ENCODE assay signal across 8 cellular contexts in genomic region chr18:13800505-13801259, GRCh38. TPM values are rescaled to one million over a fixed set of nuclear protein-coding genes. Genes with fewer than 3 reads are reported as not detected.
DNase-seq lines count a peak whose midpoint lies in the region; ATAC-seq and TF ChIP-seq lines count a peak whose summit lies in the region.

No MANE protein-coding gene starts in this region.

- H3K27ac ChIP-seq in fibroblast of lung (ENCODE audit: insufficient read depth, low read length) (no peak overlapping the region), neural cell (ENCODE audit: low read length) (no peak overlapping the region), thyroid gland (no peak overlapping the region)

- peak overlapping the region in 2 of 4 experiments; percentile 5 to 29 for H3K4me3 ChIP-seq in fibroblast of lung (replicated peaks in 1 of 4; ENCODE audit: control extremely low read depth in 1 of 4, insufficient read depth in 1 of 4, low read depth in 3 of 4, low read length in 4 of 4)
- peak overlapping the region; percentile 57 for H3K4me3 ChIP-seq in neural cell (ENCODE audit: low read length)
- H3K4me3 ChIP-seq in thyroid gland (replicated peaks in 1 of 3), result peak overlapping the region in 2 of 3 donors; percentile 4 to 9

- no peak overlapping the region for H3K9ac ChIP-seq in fibroblast of lung (ENCODE audit: insufficient read depth, low read length)
- H3K9ac ChIP-seq in neural cell (ENCODE audit: low read length), result no peak overlapping the region

- TF ChIP-seq EP300 in neural cell (conservative IDR thresholded peaks at IDR 0.05; ENCODE audit: poor library complexity, severe bottlenecking), result no peak

- no peak for TF ChIP-seq POLR2A in thyroid gland (IDR thresholded peaks at IDR 0.05)

- intact Hi-C loops in thyroid gland (cut with DNase I), result loop anchor here (10.0 kb wide), 1 partner anchor 236 kb away; no protein-coding TSS in a partner anchor

- H3K79me2 ChIP-seq in fibroblast of lung (ENCODE audit: control insufficient read depth, insufficient read depth, low read length), result no peaks in the 10 kb centered on the region
- H3K79me2 ChIP-seq in neural cell (replicated peaks; ENCODE audit: insufficient read depth, low read length), result no peaks in the 10 kb centered on the region

- H3K27me3 ChIP-seq in fibroblast of lung (ENCODE audit: control insufficient read depth, insufficient read depth, low read length) (no peaks in the 10 kb centered on the region), neural cell (ENCODE audit: insufficient read depth, low read depth, low read length) (peaks cover 14% of the 10 kb centered on the region), thyroid gland (no peaks in the 10 kb centered on the region)

- TF ChIP-seq CTCF in GM13977 (IDR thresholded peaks at IDR 0.05; ENCODE audit: extremely low read depth, insufficient read depth, missing control alignments) (peak; percentile 60), fibroblast of lung (conservative IDR thresholded peaks at IDR 0.05 in 1 of 2, IDR thresholded peaks at IDR 0.05 in 1 of 2; ENCODE audit: low read depth in 1 of 2, low read length in 2 of 2) (peak; percentile 10 to 33), neural cell (IDR thresholded peaks at IDR 0.05; ENCODE audit: poor library complexity, severe bottlenecking) (no peak), thyroid gland (IDR thresholded peaks at IDR 0.05) (peak in 5 of 6 experiments; percentile 14 to 58 (median 53))

- H2AFZ ChIP-seq in fibroblast of lung (ENCODE audit: low read length), result no peak overlapping the region
- H2AFZ ChIP-seq in neural cell (ENCODE audit: low read depth, low read length), result no peak overlapping the region

- in situ Hi-C loops in GM13977 (cut with MboI; ENCODE audit: low pct_unique_long_range_greater_than_20kb, low sequenced_read_pairs, unreplicated experiment), result no loop called here

- WGBS in thyroid gland, 2 donors, result 21 to 23% methylated on average over 14 to 19 of the region's 30 CpGs

- no peaks in the 10 kb centered on the region for H3F3A ChIP-seq in neural cell (ENCODE audit: insufficient read depth, low read length, poor library complexity, severe bottlenecking)

- DNase-seq in A172 (ENCODE audit: low spot score) (peak; percentile 32), GM13977 (ENCODE audit: low spot score) (peak; percentile 56), NCI-H2171 treated with DMSO at 0.1 percent for 48 hours (lab: John Stamatoyannopoulos, UW) (peak; percentile 36), fibroblast of lung (ENCODE audit: low read depth in 2 of 2) (peak; percentile 26 to 44), thyroid gland (peak; percentile 68 to 74)
- peak; percentile 43 for DNase-seq in activated T-cell treated with anti-CD3 and anti-CD28 coated beads, Interleukin-2, amount 50 U/mL, for 1 hour

- no peaks in the 10 kb centered on the region for H3K4me1 ChIP-seq in fibroblast of lung (ENCODE audit: control insufficient read depth, extremely low read depth, insufficient read depth, low read length)
- H3K4me1 ChIP-seq in thyroid gland, result peaks cover 0 to 5% of the 10 kb centered on the region in 2 donors

- TF ChIP-seq RAD21 in neural cell (conservative IDR thresholded peaks at IDR 0.05), result peak; percentile 26

- H4K20me1 ChIP-seq in fibroblast of lung (ENCODE audit: control insufficient read depth, extremely low read depth, insufficient read depth, low read length), result no peaks in the 10 kb centered on the region
- no peaks in the 10 kb centered on the region for H4K20me1 ChIP-seq in neural cell (ENCODE audit: insufficient read depth)

- no peaks in the 10 kb centered on the region for H3K9me2 ChIP-seq in neural cell (ENCODE audit: insufficient read depth, low read length)

- H3K9me3 ChIP-seq in fibroblast of lung (ENCODE audit: control insufficient read depth, insufficient read depth, low read depth, low read length), result no peaks in the 10 kb centered on the region
- no peaks in the 10 kb centered on the region for H3K9me3 ChIP-seq in neural cell (ENCODE audit: low read length)
- no peaks in the 10 kb centered on the region for H3K9me3 ChIP-seq in thyroid gland

- ATAC-seq in HG03342 (IDR thresholded peaks at IDR 0.05; ENCODE audit: unreplicated experiment), result no peak

- H3K4me2 ChIP-seq in fibroblast of lung (ENCODE audit: extremely low read depth, insufficient read depth, low read length), result peak overlapping the region; percentile 34
- H3K4me2 ChIP-seq in neural cell (ENCODE audit: low read length), result peak overlapping the region; percentile 14

- H3K36me3 ChIP-seq in fibroblast of lung (ENCODE audit: control insufficient read depth, insufficient read depth, low read length), result no peaks in the 10 kb centered on the region
- H3K36me3 ChIP-seq in neural cell (ENCODE audit: insufficient read depth, low read length), result no peaks in the 10 kb centered on the region
- no peaks in the 10 kb centered on the region for H3K36me3 ChIP-seq in thyroid gland

TF ChIP-seq in neural cell, 6 proteins besides CTCF, POLR2A, EP300 and RAD21:
- TF ChIP-seq POLR2AphosphoS5 (IDR thresholded peaks at IDR 0.05) (no peak), SMC3 (conservative IDR thresholded peaks at IDR 0.05; ENCODE audit: poor library complexity) (no peak), TAF1 (IDR thresholded peaks at IDR 0.05; ENCODE audit: low read depth) (no peak), EZH2 (IDR thresholded peaks at IDR 0.05; ENCODE audit: borderline replicate concordance, insufficient read depth, low read length, poor library complexity, severe bottlenecking) (no peak), MXI1 (conservative IDR thresholded peaks at IDR 0.05; ENCODE audit: poor library complexity, severe bottlenecking) (no peak)
- TF ChIP-seq, protein P1, sequence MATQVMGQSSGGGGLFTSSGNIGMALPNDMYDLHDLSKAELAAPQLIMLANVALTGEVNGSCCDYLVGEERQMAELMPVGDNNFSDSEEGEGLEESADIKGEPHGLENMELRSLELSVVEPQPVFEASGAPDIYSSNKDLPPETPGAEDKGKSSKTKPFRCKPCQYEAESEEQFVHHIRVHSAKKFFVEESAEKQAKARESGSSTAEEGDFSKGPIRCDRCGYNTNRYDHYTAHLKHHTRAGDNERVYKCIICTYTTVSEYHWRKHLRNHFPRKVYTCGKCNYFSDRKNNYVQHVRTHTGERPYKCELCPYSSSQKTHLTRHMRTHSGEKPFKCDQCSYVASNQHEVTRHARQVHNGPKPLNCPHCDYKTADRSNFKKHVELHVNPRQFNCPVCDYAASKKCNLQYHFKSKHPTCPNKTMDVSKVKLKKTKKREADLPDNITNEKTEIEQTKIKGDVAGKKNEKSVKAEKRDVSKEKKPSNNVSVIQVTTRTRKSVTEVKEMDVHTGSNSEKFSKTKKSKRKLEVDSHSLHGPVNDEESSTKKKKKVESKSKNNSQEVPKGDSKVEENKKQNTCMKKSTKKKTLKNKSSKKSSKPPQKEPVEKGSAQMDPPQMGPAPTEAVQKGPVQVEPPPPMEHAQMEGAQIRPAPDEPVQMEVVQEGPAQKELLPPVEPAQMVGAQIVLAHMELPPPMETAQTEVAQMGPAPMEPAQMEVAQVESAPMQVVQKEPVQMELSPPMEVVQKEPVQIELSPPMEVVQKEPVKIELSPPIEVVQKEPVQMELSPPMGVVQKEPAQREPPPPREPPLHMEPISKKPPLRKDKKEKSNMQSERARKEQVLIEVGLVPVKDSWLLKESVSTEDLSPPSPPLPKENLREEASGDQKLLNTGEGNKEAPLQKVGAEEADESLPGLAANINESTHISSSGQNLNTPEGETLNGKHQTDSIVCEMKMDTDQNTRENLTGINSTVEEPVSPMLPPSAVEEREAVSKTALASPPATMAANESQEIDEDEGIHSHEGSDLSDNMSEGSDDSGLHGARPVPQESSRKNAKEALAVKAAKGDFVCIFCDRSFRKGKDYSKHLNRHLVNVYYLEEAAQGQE (IDR thresholded peaks at IDR 0.05; ENCODE audit: borderline replicate concordance), result no peak

RNA-seq across cellular contexts. Expression of gene MC5R, which starts 23.3 kb away (rescaled TPM):
- total RNA-seq in A172 (2014; rRNA removed; shearing (Covaris generic)), result 6.7 and 7.5 TPM in 2 replicates
- total RNA-seq in fibroblast of lung (not detected in 2 replicates), thyroid gland (not detected)
- polyA plus RNA-seq in fibroblast of lung (not detected in 2 replicates), neural cell (not detected in 2 replicates)
- not detected in 2 replicates for polyA plus RNA-seq in fibroblast of lung (2012)
- polyA minus RNA-seq in fibroblast of lung (ENCODE audit: low replicate concordance) (0.79 TPM in 1 of 2 replicates, not detected in the other), neural cell (not detected in 2 replicates)
